15 cellular contexts compared by ENCODE assay signal in the genomic region with DNA sequence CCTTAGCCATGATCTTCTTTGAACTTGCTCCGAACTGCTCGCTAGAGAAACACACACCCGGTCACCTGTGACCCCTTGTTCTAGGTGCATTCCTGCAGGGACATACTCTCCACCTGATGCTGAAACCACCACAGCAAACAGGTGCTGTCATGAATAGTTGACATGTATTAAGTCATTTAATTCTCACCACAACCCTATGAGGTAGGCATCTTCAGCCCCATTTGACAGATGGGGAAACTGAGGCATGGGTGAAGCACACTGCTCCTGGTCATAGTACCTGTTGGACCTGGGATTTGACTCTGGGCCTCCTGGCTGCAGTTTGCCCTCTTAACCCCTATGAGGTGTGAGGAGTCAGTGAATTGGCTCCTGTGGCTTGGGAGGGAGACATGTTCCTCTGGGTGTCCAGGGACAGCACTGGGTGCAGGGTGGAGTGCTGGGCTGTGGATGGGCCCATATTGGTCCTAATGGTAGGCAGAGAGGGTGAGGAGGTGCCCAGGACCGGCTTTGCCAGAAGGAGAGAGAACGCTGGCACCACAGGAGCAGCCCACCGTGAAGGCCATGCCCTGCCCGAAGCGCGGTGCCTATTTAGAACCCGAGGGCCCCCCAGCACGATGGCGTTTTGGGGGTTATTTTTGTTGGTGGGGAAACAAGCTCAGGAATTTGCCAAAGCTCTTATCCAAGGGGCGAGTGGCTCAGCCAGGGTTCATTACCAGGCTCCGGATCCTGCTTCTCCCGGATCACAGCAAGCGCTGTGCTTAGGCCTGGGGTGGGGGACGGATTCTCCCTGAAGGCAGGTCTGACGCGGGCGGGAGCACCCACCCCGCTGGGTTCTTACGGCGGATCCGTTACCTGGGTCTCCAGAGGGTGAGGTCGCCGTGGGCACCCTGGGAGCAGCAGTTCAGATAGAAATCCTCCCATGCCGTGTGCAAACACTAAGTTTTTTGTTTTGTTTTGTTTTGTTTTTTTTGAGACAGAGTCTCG.
"Had no signal": no experiment of that assay in that cellular context is flagged by ENCODE, and none has a peak within 500 bp of the region (broad histone marks: within the 10 kb centered on the region; RNA-seq: fewer than 3 reads in every experiment).

No MANE protein-coding gene starts in this region.

- H3K27me3 ChIP-seq: breast epithelium, pancreas, thyroid gland, vagina had no signal

- H3K4me1 Mint-ChIP-seq: activated naive CD8-positive, alpha-beta T cell treated with anti-CD3 and anti-CD28 coated beads, Interleukin-2, amount 10 ng/mL, durations not matched to agents 7 days and 5 days had no signal

- H3K27ac Mint-ChIP-seq: activated CD8-positive, alpha-beta memory T cell treated with anti-CD3 and anti-CD28 coated beads, Interleukin-2, amount 10 ng/mL, durations not matched to agents 7 days and 5 days; activated naive CD8-positive, alpha-beta T cell treated with anti-CD3 and anti-CD28 coated beads, Interleukin-2, amount 10 ng/mL, durations not matched to agents 7 days and 5 days had no signal

- H3K4me3 Mint-ChIP-seq: activated CD8-positive, alpha-beta memory T cell treated with anti-CD3 and anti-CD28 coated beads, Interleukin-2, amount 10 ng/mL, durations not matched to agents 7 days and 5 days; activated naive CD8-positive, alpha-beta T cell treated with anti-CD3 and anti-CD28 coated beads, Interleukin-2, amount 10 ng/mL, durations not matched to agents 7 days and 5 days; activated T-cell treated with anti-CD3 and anti-CD28 coated beads, Interleukin-2, amount 50 U/mL, for 4 hours had no signal

- ATAC-seq: activated CD4-positive, CD25-positive, alpha-beta regulatory T cell treated with anti-CD3 and anti-CD28 coated beads, Interleukin-2, amount 50 U/mL, for 24 hours; activated CD8-positive, alpha-beta memory T cell treated with anti-CD3 and anti-CD28 coated beads, Interleukin-2, amount 10 ng/mL, durations not matched to agents 7 days and 5 days; activated T-cell treated with anti-CD3 and anti-CD28 coated beads, Interleukin-2, amount 50 U/mL, for 4 hours; left lobe of liver had no signal

- H3K36me3 ChIP-seq: breast epithelium had no signal

- H3K27ac ChIP-seq: breast epithelium, esophagus squamous epithelium, pancreas, skin epidermis, thyroid gland, vagina had no signal

- DNase-seq: activated CD4-positive, alpha-beta T cell treated with anti-CD3 and anti-CD28 coated beads, Interleukin-2, amount 50 U/mL, for 48 hours; activated CD8-positive, alpha-beta memory T cell treated with anti-CD3 and anti-CD28 coated beads, Interleukin-2, amount 10 ng/mL, durations not matched to agents 7 days and 5 days; activated gamma-delta T cell; activated naive CD8-positive, alpha-beta T cell treated with anti-CD3 and anti-CD28 coated beads, Interleukin-2, amount 10 ng/mL, durations not matched to agents 7 days and 5 days; activated T-cell treated with anti-CD3 and anti-CD28 coated beads, Interleukin-2, amount 50 U/mL, for 4 hours; esophagus squamous epithelium; foreskin fibroblast; retina; thyroid gland had no signal

- H3K36me3 Mint-ChIP-seq: activated CD8-positive, alpha-beta memory T cell treated with anti-CD3 and anti-CD28 coated beads, Interleukin-2, amount 10 ng/mL, durations not matched to agents 7 days and 5 days had no signal

- H3K9me3 Mint-ChIP-seq: activated naive CD8-positive, alpha-beta T cell treated with anti-CD3 and anti-CD28 coated beads, Interleukin-2, amount 10 ng/mL, durations not matched to agents 7 days and 5 days; activated T-cell treated with anti-CD3 and anti-CD28 coated beads, Interleukin-2, amount 50 U/mL, for 4 hours had no signal

- H3K4me3 ChIP-seq: breast epithelium, esophagus squamous epithelium, pancreas, skin epidermis, thyroid gland, vagina had no signal

- H3K4me1 ChIP-seq: breast epithelium had no signal

- H3K9me3 ChIP-seq: breast epithelium, esophagus squamous epithelium, pancreas, thyroid gland, vagina had no signal
